ENCODE assay signal across 29 cellular contexts in genomic region chr7:16738014-16738688, GRCh38.
"Had no signal": no experiment of that assay in that cellular context is flagged by ENCODE, and none has a peak within 500 bp of the region (broad histone marks: within the 10 kb centered on the region; RNA-seq: fewer than 3 reads in every experiment).

No MANE protein-coding gene starts in this region.

- H3K9ac ChIP-seq: neural progenitor cell had no signal

- H3K9me3 ChIP-seq: esophagus muscularis mucosa, gastroesophageal sphincter, heart left ventricle, mucosa of descending colon, prostate gland, right atrium auricular region, testis, tibial artery, upper lobe of left lung had no signal

- H3K27me3 ChIP-seq: dorsolateral prefrontal cortex, esophagus muscularis mucosa, foreskin keratinocyte, gastroesophageal sphincter, heart left ventricle, hepatocyte, neural progenitor cell, right atrium auricular region, testis, tibial artery, upper lobe of left lung had no signal

- H3K4me2 ChIP-seq: hepatocyte, neural progenitor cell had no signal

- FAIRE-seq: colon, endothelial cell of umbilical vein, kidney, urothelium cell line had no signal

- H3K36me3 ChIP-seq: esophagus muscularis mucosa, gastroesophageal sphincter, heart left ventricle, neural progenitor cell, prostate gland, right atrium auricular region, tibial artery, upper lobe of left lung had no signal

- H3K27ac ChIP-seq: dorsolateral prefrontal cortex, esophagus muscularis mucosa, foreskin keratinocyte, gastroesophageal sphincter, heart left ventricle, hepatocyte, neural progenitor cell, prostate gland, right atrium auricular region, testis, tibial artery, upper lobe of left lung had no signal

- DNase-seq: dorsolateral prefrontal cortex; effector CD4-positive, alpha-beta T cell; foreskin keratinocyte; heart left ventricle; kidney; mucosa of descending colon; naive B cell; nucleus accumbens; stimulated activated CD4-positive, alpha-beta T cell treated with anti-CD3 and anti-CD28 coated beads, Interleukin-2, amount 100 ng/mL, for 24 hours; stimulated activated CD4-positive, alpha-beta T cell treated with anti-CD3 and anti-CD28 coated beads, Interleukin-4, amount 100 ng/mL, for 24 hours; stimulated activated naive CD4-positive, alpha-beta T cell treated with Interleukin-2 at 50 U/mL for 16 hours; substantia nigra; testis; tibial artery; upper lobe of left lung had no signal

- H2AFZ ChIP-seq: hepatocyte, neural progenitor cell had no signal

- H3K4me1 ChIP-seq: prostate gland had no signal

- H3K4me3 ChIP-seq: dorsolateral prefrontal cortex, esophagus muscularis mucosa, gastroesophageal sphincter, heart left ventricle, hepatocyte, lung, mucosa of descending colon, neural progenitor cell, prostate gland, right atrium auricular region, testis, tibial artery, upper lobe of left lung had no signal

- H3K79me2 ChIP-seq: hepatocyte had no signal

- ATAC-seq: foreskin keratinocyte; gastroesophageal sphincter; heart left ventricle; left lobe of liver; mucosa of descending colon; natural killer cell treated with Interleukin-12 subunit alpha and Interleukin-12 subunit beta and Interleukin-15 and Interleukin-18, amount 100 ng/mL, for 72 hours; sciatic nerve; stimulated activated effector memory CD8-positive, alpha-beta T cell treated with anti-CD3 and anti-CD28 coated beads, Interleukin-12 subunit alpha, Interleukin-12 subunit beta, amount 100 ng/mL, for 72 hours had no signal
